In the genomic region with DNA sequence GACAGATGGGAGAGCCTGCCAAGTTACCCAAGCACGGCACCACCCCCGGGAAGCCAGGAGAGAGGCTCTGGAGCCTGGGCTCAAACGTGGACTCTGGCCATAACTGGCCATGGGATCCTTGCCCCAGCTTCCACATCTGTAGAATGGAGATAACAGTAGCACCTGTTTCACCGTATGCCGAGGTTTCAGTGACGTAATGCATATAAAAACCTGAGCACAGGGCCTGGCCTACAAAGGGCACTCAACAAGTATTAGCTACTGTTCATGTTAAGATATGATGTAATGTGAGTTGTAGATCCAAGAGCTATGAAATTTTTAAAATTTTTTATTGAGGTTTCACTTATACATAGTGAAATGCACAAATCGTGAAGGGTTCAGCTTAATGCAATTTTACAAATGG, we compare ENCODE assay signal across 1 cellular context.
A peak's percentile ranks its signal among the peaks of the same experiment; 100 is the strongest.
TF ChIP-seq lines count a peak whose summit lies in the region.

No MANE protein-coding gene starts in this region.

TF ChIP-seq in K562, 482 proteins besides CTCF, POLR2A, EP300 and RAD21:
- TF ChIP-seq, protein P1, sequence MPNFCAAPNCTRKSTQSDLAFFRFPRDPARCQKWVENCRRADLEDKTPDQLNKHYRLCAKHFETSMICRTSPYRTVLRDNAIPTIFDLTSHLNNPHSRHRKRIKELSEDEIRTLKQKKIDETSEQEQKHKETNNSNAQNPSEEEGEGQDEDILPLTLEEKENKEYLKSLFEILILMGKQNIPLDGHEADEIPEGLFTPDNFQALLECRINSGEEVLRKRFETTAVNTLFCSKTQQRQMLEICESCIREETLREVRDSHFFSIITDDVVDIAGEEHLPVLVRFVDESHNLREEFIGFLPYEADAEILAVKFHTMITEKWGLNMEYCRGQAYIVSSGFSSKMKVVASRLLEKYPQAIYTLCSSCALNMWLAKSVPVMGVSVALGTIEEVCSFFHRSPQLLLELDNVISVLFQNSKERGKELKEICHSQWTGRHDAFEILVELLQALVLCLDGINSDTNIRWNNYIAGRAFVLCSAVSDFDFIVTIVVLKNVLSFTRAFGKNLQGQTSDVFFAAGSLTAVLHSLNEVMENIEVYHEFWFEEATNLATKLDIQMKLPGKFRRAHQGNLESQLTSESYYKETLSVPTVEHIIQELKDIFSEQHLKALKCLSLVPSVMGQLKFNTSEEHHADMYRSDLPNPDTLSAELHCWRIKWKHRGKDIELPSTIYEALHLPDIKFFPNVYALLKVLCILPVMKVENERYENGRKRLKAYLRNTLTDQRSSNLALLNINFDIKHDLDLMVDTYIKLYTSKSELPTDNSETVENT (CRISPR knock-in tag; IDR thresholded peaks at IDR 0.05), result no peak
- TF ChIP-seq KDM5B (IDR thresholded peaks at IDR 0.05; ENCODE audit: insufficient replicate concordance, low read depth, low read length), result no peak
- TF ChIP-seq CBFA2T2 (conservative IDR thresholded peaks at IDR 0.05), result no peak
- no peak for TF ChIP-seq RFX1 (IDR thresholded peaks at IDR 0.05)
- TF ChIP-seq GATAD2A (IDR thresholded peaks at IDR 0.05), result no peak
- peak; percentile 29; the same call in 1 of the 2 replicates for TF ChIP-seq ATF7 (IDR thresholded peaks at IDR 0.05)
- TF ChIP-seq TAF15 (IDR thresholded peaks at IDR 0.05; ENCODE audit: low read depth, low read length), result no peak
- TF ChIP-seq, protein P2, sequence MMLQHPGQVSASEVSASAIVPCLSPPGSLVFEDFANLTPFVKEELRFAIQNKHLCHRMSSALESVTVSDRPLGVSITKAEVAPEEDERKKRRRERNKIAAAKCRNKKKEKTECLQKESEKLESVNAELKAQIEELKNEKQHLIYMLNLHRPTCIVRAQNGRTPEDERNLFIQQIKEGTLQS (IDR thresholded peaks at IDR 0.05), result peak; percentile 9; the same call in 1 of the 2 replicates
- TF ChIP-seq, protein P2 (CRISPR knock-in tag; conservative IDR thresholded peaks at IDR 0.05), result no peak
- no peak for TF ChIP-seq NR1H2 (CRISPR knock-in tag; IDR thresholded peaks at IDR 0.05)
